In the genomic region with DNA sequence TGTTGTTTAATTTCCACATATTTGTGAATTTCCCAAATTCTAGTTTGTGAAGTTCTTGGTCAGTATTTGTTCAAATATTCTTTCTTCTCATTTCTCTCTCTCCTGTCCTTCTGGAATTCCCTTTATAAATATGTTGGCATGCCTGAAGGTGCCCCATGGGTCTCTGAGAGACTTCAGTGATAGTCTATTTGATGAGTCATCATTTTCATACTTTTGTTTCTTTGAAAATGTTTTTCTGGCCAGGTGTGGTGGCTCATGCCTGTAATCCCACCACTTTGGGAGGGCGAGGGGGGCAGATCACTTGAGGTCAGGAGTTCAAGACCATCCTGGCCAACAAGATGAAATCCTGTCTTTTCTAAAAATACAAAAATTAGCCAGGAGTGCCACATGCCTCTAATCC, we compare ENCODE assay signal across 8 cellular contexts.
DNase-seq lines count a peak whose midpoint lies in the region; ATAC-seq, FAIRE-seq and TF ChIP-seq lines count a peak whose summit lies in the region.
"Not testable (repeated sequence)": the region's sequence is repeated elsewhere in the genome, so short reads cannot be mapped to it uniquely, and the experiment has no call there.

No MANE protein-coding gene starts in this region.

- FAIRE-seq in A549 (lab: Jason Lieb, UNC); astrocyte (lab: Jason Lieb, UNC); K562 (lab: Jason Lieb, UNC); H1 (lab: Jason Lieb, UNC); HepG2 (lab: Jason Lieb, UNC): not testable (repeated sequence)

- not testable (repeated sequence) for H3K9me3 Mint-ChIP-seq in WTC11; astrocyte (ENCODE audit: unreplicated experiment); neural crest cell

- H3K79me1 ChIP-seq in IMR-90 (ENCODE audit: low read depth in 1 of 2, low read length in 2 of 2); H1 (ENCODE audit: low read depth, low read length): not testable (repeated sequence)

- not testable (repeated sequence) for H4K20me1 ChIP-seq in IMR-90 (ENCODE audit: insufficient read depth, low read length); astrocyte (ENCODE audit: insufficient read depth, low read length); K562 (replicated peaks; ENCODE audit: control insufficient read depth, insufficient read depth, low read length); H1 (replicated peaks in 1 of 2; ENCODE audit: control insufficient read depth in 1 of 2, insufficient read depth in 2 of 2, low read length in 2 of 2); HepG2 (ENCODE audit: insufficient read depth, low read length)

- H2BK20ac ChIP-seq in IMR-90 (ENCODE audit: low read depth, low read length); H1 (ENCODE audit: low read length): not testable (repeated sequence)

- H2BK15ac ChIP-seq in IMR-90 (ENCODE audit: low read depth, low read length); H1 (ENCODE audit: low read length): not testable (repeated sequence)

- not testable (repeated sequence) for H3K18ac ChIP-seq in IMR-90 (ENCODE audit: low read depth, low read length); H1 (ENCODE audit: extremely low read depth, low read length)

- H2AK9ac ChIP-seq in IMR-90 (replicated peaks; ENCODE audit: low read depth, low read length, poor library complexity): not testable (repeated sequence)

- not testable (repeated sequence) for H3K27ac ChIP-seq in A549; IMR-90 (ENCODE audit: insufficient read depth, low read length); astrocyte (ENCODE audit: low read depth, low read length); K562 (ENCODE audit: extremely low read depth, low read depth, low read length); H1 (ENCODE audit: low read depth, low read length); HepG2 (ENCODE audit: extremely low read length, insufficient read depth, low read length)

- H3K79me2 ChIP-seq in astrocyte (ENCODE audit: insufficient read depth, low read length); K562 (ENCODE audit: control insufficient read depth, insufficient read depth, low read length); H1 (ENCODE audit: control insufficient read depth in 1 of 2, insufficient read depth in 2 of 2, low read length in 2 of 2); HepG2 (ENCODE audit: insufficient read depth, low read length): not testable (repeated sequence)

- H3K9me1 ChIP-seq in IMR-90 (ENCODE audit: insufficient read depth, low read length); K562 (ENCODE audit: control insufficient read depth, insufficient read depth, low read length): not testable (repeated sequence)

- not testable (repeated sequence) for H3K23ac ChIP-seq in IMR-90 (ENCODE audit: low read depth, low read length); H1 (ENCODE audit: insufficient read length)

- not testable (repeated sequence) for H4K91ac ChIP-seq in IMR-90 (ENCODE audit: insufficient read depth, low read depth, low read length); H1 (replicated peaks; ENCODE audit: insufficient read length, low read length)

- H3K14ac ChIP-seq in IMR-90 (replicated peaks; ENCODE audit: low read depth, low read length); H1 (ENCODE audit: insufficient read length): not testable (repeated sequence)

- H3K27ac Mint-ChIP-seq in WTC11: peak overlapping the region; percentile 19; the same call in 1 of the 2 replicates
- peak overlapping the region; percentile 27 for H3K27ac Mint-ChIP-seq in astrocyte (ENCODE audit: unreplicated experiment)
- peak overlapping the region; percentile 43 for H3K27ac Mint-ChIP-seq in neural crest cell (ENCODE audit: unreplicated experiment)

- H3K23me2 ChIP-seq in H1 (ENCODE audit: low read depth, low read length): not testable (repeated sequence)

- H3K9ac ChIP-seq in IMR-90 (ENCODE audit: low read depth, low read length); astrocyte (ENCODE audit: low read length); K562 (ENCODE audit: insufficient read depth in 1 of 2, low read depth in 2 of 2, low read length in 2 of 2); H1 (replicated peaks in 1 of 4; ENCODE audit: extremely low read depth in 1 of 4, low read depth in 3 of 4, low read length in 3 of 4); HepG2 (ENCODE audit: insufficient read depth, low read depth, low read length): not testable (repeated sequence)

- 71% methylated on average over 1 of the region's 1 CpG for WGBS in A549 (ENCODE audit: missing lambda C conversion rate)
- 100% methylated on average over 1 of the region's 1 CpG; no CpG with 5 or more reads in 1 of the 2 experiments for WGBS in IMR-90 (ENCODE audit: extremely low coverage in 2 of 2, insufficient read length in 1 of 2), 2 experiments
- 69% methylated on average over 1 of the region's 1 CpG for WGBS in K562 (ENCODE audit: insufficient coverage, low coverage, missing lambda C conversion rate)
- WGBS in H1 (ENCODE audit: extremely low coverage in 1 of 2, insufficient coverage in 1 of 2, insufficient read length in 1 of 2, insufficient replicate concordance in 2 of 2, low coverage in 1 of 2, low lambda C conversion rate in 2 of 2, missing lambda C conversion rate in 1 of 2), 2 experiments: 85% methylated on average over 1 of the region's 1 CpG; no CpG with 5 or more reads in 1 of the 2 experiments
- WGBS in HepG2 (ENCODE audit: low lambda C conversion rate): 100% methylated on average over 1 of the region's 1 CpG

- peaks cover 37% of the 10 kb centered on the region for H3K4me1 Mint-ChIP-seq in WTC11
- H3K4me1 Mint-ChIP-seq in astrocyte (ENCODE audit: low read depth, unreplicated experiment); neural crest cell: not testable (repeated sequence)

- H3K36me3 Mint-ChIP-seq in WTC11: peaks cover 13% of the 10 kb centered on the region
- H3K36me3 Mint-ChIP-seq in astrocyte (ENCODE audit: low read depth, unreplicated experiment); neural crest cell (ENCODE audit: low read depth): not testable (repeated sequence)

- TF ChIP-seq RAD21 in A549 (conservative IDR thresholded peaks at IDR 0.05 in 1 of 2, IDR thresholded peaks at IDR 0.05 in 1 of 2); IMR-90 (IDR thresholded peaks at IDR 0.05; ENCODE audit: low read length); K562 (CRISPR knock-in tag; conservative IDR thresholded peaks at IDR 0.05 in 1 of 2, IDR thresholded peaks at IDR 0.05 in 1 of 2); H1 (IDR thresholded peaks at IDR 0.05 in 1 of 2, conservative IDR thresholded peaks at IDR 0.05 in 1 of 2; ENCODE audit: low read depth in 2 of 2, low read length in 2 of 2); HepG2 (CRISPR knock-in tag; IDR thresholded peaks at IDR 0.05): not testable (repeated sequence)

- dilution Hi-C loops in IMR-90 (cut with HindIII; ENCODE audit: low sequenced_read_pairs, unreplicated experiment): not testable (repeated sequence)

- POLR2A ChIA-PET in A549 (lab: Yijun Ruan, JAX); IMR-90 (lab: Charles Lee; ENCODE audit: unreplicated experiment); WTC11 (lab: Charles Lee); K562 (lab: Yijun Ruan, JAX); H1 (lab: Charles Lee; ENCODE audit: partially characterized antibody); HepG2 (lab: Yijun Ruan, JAX): not testable (repeated sequence)

- H4K8ac ChIP-seq in IMR-90 (ENCODE audit: low read depth in 2 of 2, low read length in 2 of 2); H1 (ENCODE audit: extremely low read depth, insufficient read depth, low read length): not testable (repeated sequence)

- not testable (repeated sequence) for H3K9me3 ChIP-seq in A549; IMR-90 (ENCODE audit: control insufficient read depth, insufficient read depth, low read length); astrocyte (ENCODE audit: insufficient read depth, low read depth, low read length); K562 (replicated peaks; ENCODE audit: control insufficient read depth, insufficient read depth, low read depth, low read length); H1 (ENCODE audit: insufficient read depth in 2 of 2, low read depth in 1 of 2, low read length in 1 of 2); HepG2 (ENCODE audit: low read length)

- not testable (repeated sequence) for H3K27me3 ChIP-seq in IMR-90 (ENCODE audit: control insufficient read depth, insufficient read depth, low read length); astrocyte (ENCODE audit: insufficient read depth, low read length); K562 (ENCODE audit: control insufficient read depth in 2 of 2, insufficient read depth in 2 of 2, low read length in 2 of 2); H1 (replicated peaks in 1 of 4; ENCODE audit: control insufficient read depth in 3 of 4, extremely low read depth in 1 of 4, insufficient read depth in 3 of 4, low read length in 3 of 4); HepG2 (ENCODE audit: control insufficient read depth in 1 of 2, insufficient read depth in 2 of 2, low read length in 2 of 2)

- H3K56ac ChIP-seq in IMR-90 (ENCODE audit: extremely low read depth, insufficient read depth, low read length); H1 (replicated peaks; ENCODE audit: insufficient read length, low read depth, low read length): not testable (repeated sequence)

- H2AFZ ChIP-seq in IMR-90 (replicated peaks; ENCODE audit: low read length, poor library complexity); astrocyte (ENCODE audit: low read depth, low read length); K562 (ENCODE audit: low read depth, low read length); H1 (ENCODE audit: low read length); HepG2 (ENCODE audit: low read length): not testable (repeated sequence)

- BruUV-seq in IMR-90 (replicated peaks; lab: Mats Ljungman, UMichigan); K562 (replicated peaks; lab: Mats Ljungman, UMichigan); HepG2 (replicated peaks; lab: Mats Ljungman, UMichigan): not testable (repeated sequence)

- intact Hi-C loops in IMR-90 (cut with micrococcal nuclease); K562 (cut with micrococcal nuclease); HepG2 (cut with micrococcal nuclease; ENCODE audit: unreplicated experiment): not testable (repeated sequence)

- not testable (repeated sequence) for H3K4me1 ChIP-seq in A549; IMR-90 (ENCODE audit: control insufficient read depth, insufficient read depth, low read length); astrocyte (ENCODE audit: insufficient read depth, low read length); K562 (replicated peaks in 1 of 2; ENCODE audit: control insufficient read depth in 2 of 2, insufficient read depth in 2 of 2, low read length in 2 of 2); H1 (replicated peaks in 1 of 4; ENCODE audit: control insufficient read depth in 3 of 4, insufficient read depth in 4 of 4, low read length in 3 of 4); HepG2 (ENCODE audit: insufficient read depth, low read length)

- in situ Hi-C loops in IMR-90 (cut with MboI; ENCODE audit: low sequenced_read_pairs); K562 (cut with MboI); HepG2 (cut with HindIII; ENCODE audit: extremely low pct_ligation_motif_present, low pct_unique_long_range_greater_than_20kb): not testable (repeated sequence)

- TF ChIP-seq CTCF in A549 (IDR thresholded peaks at IDR 0.05); IMR-90 (conservative IDR thresholded peaks at IDR 0.05; ENCODE audit: low read depth, low read length); WTC11 (IDR thresholded peaks at IDR 0.05); astrocyte (IDR thresholded peaks at IDR 0.05; ENCODE audit: insufficient read depth, low read depth, low read length); K562 (IDR thresholded peaks at IDR 0.05 in 2 of 3, conservative IDR thresholded peaks at IDR 0.05 in 1 of 3; ENCODE audit: insufficient read depth in 2 of 3, low read depth in 1 of 3, low read length in 3 of 3); H1 (IDR thresholded peaks at IDR 0.05; ENCODE audit: control extremely low read depth in 1 of 3, insufficient read depth in 1 of 3, low read depth in 1 of 3, low read length in 3 of 3); HepG2 (CRISPR knock-in tag; IDR thresholded peaks at IDR 0.05); neural crest cell (conservative IDR thresholded peaks at IDR 0.05): not testable (repeated sequence)

- H2BK12ac ChIP-seq in H1 (ENCODE audit: low read depth, low read length): not testable (repeated sequence)

- CTCF ChIA-PET in A549 (lab: Yijun Ruan, JAX); IMR-90 (lab: Yijun Ruan, JAX); WTC11 (lab: Charles Lee); K562 (lab: Yijun Ruan, JAX; ENCODE audit: low intra/inter-chr PET ratio); H1 (lab: Charles Lee; ENCODE audit: partially characterized antibody); HepG2 (lab: Yijun Ruan, JAX; ENCODE audit: low intra/inter-chr PET ratio, low total read pairs): not testable (repeated sequence)

- not testable (repeated sequence) for ATAC-seq in A549; IMR-90 (ENCODE audit: low read depth); WTC11; K562; HepG2

- not testable (repeated sequence) for H2BK120ac ChIP-seq in IMR-90 (ENCODE audit: low read depth, low read length); H1 (replicated peaks; ENCODE audit: low read depth, low read length)

- not testable (repeated sequence) for DNase-seq in A549 (ENCODE audit: low read depth in 1 of 2, low spot score in 1 of 2); IMR-90; WTC11 (ENCODE audit: low spot score); astrocyte (ENCODE audit: low read depth); K562 (ENCODE audit: extremely low read depth in 1 of 4, low spot score in 3 of 4); H1 (ENCODE audit: low read depth in 1 of 2, low spot score in 2 of 2); HepG2 (ENCODE audit: low spot score); neural crest cell (ENCODE audit: low read depth, low spot score)

- not testable (repeated sequence) for H3K4me3 ChIP-seq in A549; IMR-90 (ENCODE audit: insufficient read depth, low read depth, low read length); astrocyte (ENCODE audit: insufficient read depth, low read depth, low read length); K562; H1 (ENCODE audit: extremely low read depth in 1 of 4, insufficient read depth in 2 of 4, low read depth in 3 of 4, low read length in 4 of 4); HepG2 (replicated peaks in 1 of 3; ENCODE audit: insufficient read depth in 1 of 3, low read depth in 2 of 3, low read length in 3 of 3)

- not testable (repeated sequence) for TF ChIP-seq EP300 in A549 (IDR thresholded peaks at IDR 0.05); K562 (IDR thresholded peaks at IDR 0.05; ENCODE audit: low read length); H1 (IDR thresholded peaks at IDR 0.05; ENCODE audit: borderline replicate concordance in 1 of 2, low read depth in 2 of 2, low read length in 2 of 2); HepG2 (IDR thresholded peaks at IDR 0.05; ENCODE audit: low read depth in 2 of 2, low read length in 2 of 2); HepG2 (CRISPR knock-in tag; IDR thresholded peaks at IDR 0.05; ENCODE audit: borderline replicate concordance)

- H3K4me3 Mint-ChIP-seq in WTC11; astrocyte (ENCODE audit: unreplicated experiment); neural crest cell: not testable (repeated sequence)

- not testable (repeated sequence) for TF ChIP-seq POLR2A in A549 (IDR thresholded peaks at IDR 0.05; ENCODE audit: low read length); IMR-90 (IDR thresholded peaks at IDR 0.05; ENCODE audit: low read depth, low read length); K562 (conservative IDR thresholded peaks at IDR 0.05); H1 (IDR thresholded peaks at IDR 0.05; ENCODE audit: control extremely low read depth in 1 of 2, low read depth in 2 of 2, low read length in 2 of 2); HepG2 (IDR thresholded peaks at IDR 0.05; ENCODE audit: insufficient read depth in 1 of 2, low read depth in 2 of 2, low read length in 2 of 2)

- not testable (repeated sequence) for H3K4me2 ChIP-seq in A549; IMR-90 (ENCODE audit: low read depth, low read length); astrocyte (ENCODE audit: low read length); K562 (ENCODE audit: insufficient read depth, low read length); H1 (ENCODE audit: insufficient read depth in 1 of 2, low read depth in 2 of 2, low read length in 2 of 2); HepG2 (ENCODE audit: low read depth, low read length)

- not testable (repeated sequence) for H2BK5ac ChIP-seq in IMR-90 (ENCODE audit: low read depth, low read length, poor library complexity, severe bottlenecking); H1 (ENCODE audit: low read depth, low read length)

- H3K4ac ChIP-seq in IMR-90 (ENCODE audit: low read depth, low read length); H1 (replicated peaks; ENCODE audit: insufficient read length, low read depth, low read length): not testable (repeated sequence)

- not testable (repeated sequence) for H2AK5ac ChIP-seq in IMR-90 (ENCODE audit: low read depth, low read length); H1 (ENCODE audit: low read depth, low read length)

- H4K5ac ChIP-seq in IMR-90 (ENCODE audit: low read depth, low read length); H1 (ENCODE audit: insufficient read length, low read depth, low read length): not testable (repeated sequence)

- not testable (repeated sequence) for H3K27me3 Mint-ChIP-seq in WTC11 (ENCODE audit: low read depth); astrocyte (ENCODE audit: low read depth, unreplicated experiment); neural crest cell (ENCODE audit: low read depth)

- not testable (repeated sequence) for H3K36me3 ChIP-seq in IMR-90 (ENCODE audit: control insufficient read depth, insufficient read depth, low read length); astrocyte (ENCODE audit: insufficient read depth, low read length); K562 (ENCODE audit: control insufficient read depth, insufficient read depth, low read length); H1 (ENCODE audit: control insufficient read depth in 2 of 4, insufficient read depth in 4 of 4, low read length in 3 of 4); HepG2 (replicated peaks in 1 of 2; ENCODE audit: control insufficient read depth in 1 of 2, insufficient read depth in 2 of 2, low read length in 2 of 2)
